Comparison of ENCODE assay signal across 20 cellular contexts in the genomic region with DNA sequence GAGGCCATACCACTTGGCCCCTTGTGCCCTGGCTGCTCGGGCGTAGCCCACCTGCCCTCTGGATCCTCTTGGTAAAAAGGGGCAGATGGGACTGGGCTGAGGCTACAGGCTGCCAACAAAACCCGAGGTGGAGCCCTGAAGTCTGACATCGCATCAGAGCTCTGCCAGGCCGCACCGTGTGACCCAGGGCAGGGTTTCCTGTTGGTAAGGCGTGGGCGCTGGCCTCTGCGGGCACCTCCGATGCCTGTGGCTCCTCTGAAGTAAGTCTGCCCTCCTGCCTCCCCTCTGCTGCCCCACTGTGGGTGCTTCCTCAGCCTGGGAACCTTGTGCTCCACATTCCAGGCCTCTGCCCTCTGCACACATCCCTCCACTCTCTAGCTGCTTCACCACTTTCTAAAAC. TPM values are rescaled to one million over a fixed set of nuclear protein-coding genes. Genes with fewer than 3 reads are reported as not detected.
A peak's percentile ranks its signal among the peaks of the same experiment; 100 is the strongest.
DNase-seq lines count a peak whose midpoint lies in the region; ATAC-seq, FAIRE-seq and TF ChIP-seq lines count a peak whose summit lies in the region.
"Had no signal": no experiment of that assay in that cellular context is flagged by ENCODE, and none has a peak within 500 bp of the region (broad histone marks: within the 10 kb centered on the region; RNA-seq: fewer than 3 reads in every experiment).

No MANE protein-coding gene starts in this region.

- no peak overlapping the region for H3K4me2 ChIP-seq in IMR-90 (ENCODE audit: low read depth, low read length)
- H3K4me2 ChIP-seq in H1 (ENCODE audit: insufficient read depth in 1 of 2, low read depth in 2 of 2, low read length in 2 of 2), result no peak overlapping the region
- H3K4me2 ChIP-seq: PC-9 had no signal

- BruUV-seq in IMR-90 (replicated peaks; lab: Mats Ljungman, UMichigan), result no TSS peak

- ATAC-seq in IMR-90 (ENCODE audit: low read depth) (no peak), HG03439 (IDR thresholded peaks at IDR 0.05; ENCODE audit: unreplicated experiment) (no peak)

- no peak overlapping the region for H2BK120ac ChIP-seq in IMR-90 (ENCODE audit: low read depth, low read length)
- no peak overlapping the region for H2BK120ac ChIP-seq in H1 (replicated peaks; ENCODE audit: low read depth, low read length)

- no peak for TF ChIP-seq CTCF in right atrium auricular region (IDR thresholded peaks at IDR 0.05)
- TF ChIP-seq CTCF in IMR-90 (conservative IDR thresholded peaks at IDR 0.05; ENCODE audit: low read depth, low read length), result no peak
- no peak for TF ChIP-seq CTCF in H1 (IDR thresholded peaks at IDR 0.05; ENCODE audit: control extremely low read depth in 1 of 3, insufficient read depth in 1 of 3, low read depth in 1 of 3, low read length in 3 of 3)
- no peak for TF ChIP-seq CTCF in sigmoid colon (IDR thresholded peaks at IDR 0.05)

- H2BK12ac ChIP-seq in H1 (ENCODE audit: low read depth, low read length), result no peak overlapping the region

- H4K5ac ChIP-seq in IMR-90 (ENCODE audit: low read depth, low read length) (no peak overlapping the region), H1 (ENCODE audit: insufficient read length, low read depth, low read length) (no peak overlapping the region)

- H4K91ac ChIP-seq in IMR-90 (ENCODE audit: insufficient read depth, low read depth, low read length) (no peak overlapping the region), H1 (replicated peaks; ENCODE audit: insufficient read length, low read length) (no peak overlapping the region)

- H3K4me3 ChIP-seq in right atrium auricular region (no peak overlapping the region), IMR-90 (ENCODE audit: insufficient read depth, low read depth, low read length) (no peak overlapping the region), H1 (ENCODE audit: extremely low read depth in 1 of 4, insufficient read depth in 2 of 4, low read depth in 3 of 4, low read length in 4 of 4) (no peak overlapping the region), sigmoid colon (no peak overlapping the region)
- H3K4me3 ChIP-seq: PC-9 had no signal

- H3K36me3 ChIP-seq in right atrium auricular region (no peaks in the 10 kb centered on the region), IMR-90 (ENCODE audit: control insufficient read depth, insufficient read depth, low read length) (no peaks in the 10 kb centered on the region), H1 (ENCODE audit: control insufficient read depth in 2 of 4, insufficient read depth in 4 of 4, low read length in 3 of 4) (peaks cover 0 to 6% (median 0%) of the 10 kb centered on the region in 4 experiments; a peak in 4 of 8 replicates), sigmoid colon (no peaks in the 10 kb centered on the region)

- POLR2A ChIA-PET in IMR-90 (lab: Charles Lee; ENCODE audit: unreplicated experiment), result no interaction called here
- POLR2A ChIA-PET in H1 (lab: Charles Lee; ENCODE audit: partially characterized antibody), result interaction anchor here (1.3 kb wide), 1 partner anchor 11 kb away, joined by 3 read pairs; no protein-coding TSS in a partner anchor

- H2AFZ ChIP-seq in IMR-90 (replicated peaks; ENCODE audit: low read length, poor library complexity) (peak overlapping the region; percentile 32), H1 (ENCODE audit: low read length) (no peak overlapping the region)
- H2AFZ ChIP-seq: PC-9 had no signal

- H3K23me2 ChIP-seq in H1 (ENCODE audit: low read depth, low read length), result no peaks in the 10 kb centered on the region

- TF ChIP-seq EP300 in H1 (IDR thresholded peaks at IDR 0.05; ENCODE audit: borderline replicate concordance in 1 of 2, low read depth in 2 of 2, low read length in 2 of 2) (no peak), sigmoid colon (IDR thresholded peaks at IDR 0.05) (no peak)

- no peak overlapping the region for H3K23ac ChIP-seq in IMR-90 (ENCODE audit: low read depth, low read length)
- H3K23ac ChIP-seq in H1 (ENCODE audit: insufficient read length), result no peak overlapping the region

- CTCF ChIA-PET in IMR-90 (lab: Yijun Ruan, JAX), result no interaction called here
- CTCF ChIA-PET in H1 (lab: Charles Lee; ENCODE audit: partially characterized antibody), result interaction anchor here (1.0 kb wide), 1 partner anchor 26 kb away, joined by 4 read pairs; no protein-coding TSS in a partner anchor

- H4K20me1 ChIP-seq in IMR-90 (ENCODE audit: insufficient read depth, low read length) (no peaks in the 10 kb centered on the region), H1 (replicated peaks in 1 of 2; ENCODE audit: control insufficient read depth in 1 of 2, insufficient read depth in 2 of 2, low read length in 2 of 2) (peaks cover 0 to 4% of the 10 kb centered on the region in 2 experiments)

- H3K9me3 ChIP-seq in right atrium auricular region, result no peaks in the 10 kb centered on the region
- no peaks in the 10 kb centered on the region for H3K9me3 ChIP-seq in IMR-90 (ENCODE audit: control insufficient read depth, insufficient read depth, low read length)
- no peaks in the 10 kb centered on the region for H3K9me3 ChIP-seq in H1 (ENCODE audit: insufficient read depth in 2 of 2, low read depth in 1 of 2, low read length in 1 of 2)
- no peaks in the 10 kb centered on the region for H3K9me3 ChIP-seq in sigmoid colon

- no peak overlapping the region for H3K4ac ChIP-seq in IMR-90 (ENCODE audit: low read depth, low read length)
- no peak overlapping the region for H3K4ac ChIP-seq in H1 (replicated peaks; ENCODE audit: insufficient read length, low read depth, low read length)

- H3K56ac ChIP-seq in IMR-90 (ENCODE audit: extremely low read depth, insufficient read depth, low read length) (no peak overlapping the region), H1 (replicated peaks; ENCODE audit: insufficient read length, low read depth, low read length) (no peak overlapping the region)

- no peak overlapping the region for H2AK9ac ChIP-seq in IMR-90 (replicated peaks; ENCODE audit: low read depth, low read length, poor library complexity)

- intact Hi-C loops in cardiac septum (cut with DNase I), result no loop called here
- intact Hi-C loops in IMR-90 (cut with micrococcal nuclease), result no loop called here
- intact Hi-C loops in sigmoid colon (cut with DNase I), result no loop called here

- in situ Hi-C loops in IMR-90 (cut with MboI; ENCODE audit: low sequenced_read_pairs), result no loop called here

- H2BK15ac ChIP-seq in IMR-90 (ENCODE audit: low read depth, low read length), result no peak overlapping the region
- no peak overlapping the region for H2BK15ac ChIP-seq in H1 (ENCODE audit: low read length)

- H2AK5ac ChIP-seq in IMR-90 (ENCODE audit: low read depth, low read length) (no peak overlapping the region), H1 (ENCODE audit: low read depth, low read length) (no peak overlapping the region)

- H3K79me2 ChIP-seq in H1 (ENCODE audit: control insufficient read depth in 1 of 2, insufficient read depth in 2 of 2, low read length in 2 of 2), result 0 out of 4 replicates have a peak, but pooled peaks cover 0 to 3% of the 10 kb centered on the region in 2 experiments

- H4K8ac ChIP-seq in IMR-90 (ENCODE audit: low read depth in 2 of 2, low read length in 2 of 2), result no peak overlapping the region
- peak overlapping the region; percentile 32; the same call in 1 of the 2 replicates for H4K8ac ChIP-seq in H1 (ENCODE audit: extremely low read depth, insufficient read depth, low read length)

- H3K27ac ChIP-seq in right atrium auricular region (no peak overlapping the region), IMR-90 (ENCODE audit: insufficient read depth, low read length) (no peak overlapping the region), H1 (ENCODE audit: low read depth, low read length) (no peak overlapping the region), sigmoid colon (no peak overlapping the region)
- H3K27ac ChIP-seq: PC-9 had no signal

- FAIRE-seq in H1 (lab: Jason Lieb, UNC), result no peak
- FAIRE-seq: GM12892 had no signal

- H3K4me1 ChIP-seq in right atrium auricular region, result no peaks in the 10 kb centered on the region
- no peaks in the 10 kb centered on the region for H3K4me1 ChIP-seq in IMR-90 (ENCODE audit: control insufficient read depth, insufficient read depth, low read length)
- peaks cover 1 to 7% (median 2%) of the 10 kb centered on the region in 4 experiments; a peak in 4 of 7 replicates for H3K4me1 ChIP-seq in H1 (replicated peaks in 1 of 4; ENCODE audit: control insufficient read depth in 3 of 4, insufficient read depth in 4 of 4, low read length in 3 of 4)
- no peaks in the 10 kb centered on the region for H3K4me1 ChIP-seq in sigmoid colon

- H2BK20ac ChIP-seq in IMR-90 (ENCODE audit: low read depth, low read length) (no peak overlapping the region), H1 (ENCODE audit: low read length) (no peak overlapping the region)

- H3K79me1 ChIP-seq in IMR-90 (ENCODE audit: low read depth in 1 of 2, low read length in 2 of 2), result no peaks in the 10 kb centered on the region
- H3K79me1 ChIP-seq in H1 (ENCODE audit: low read depth, low read length), result 0 out of 2 replicates have a peak, but pooled peaks cover 3% of the 10 kb centered on the region

- H3K18ac ChIP-seq in IMR-90 (ENCODE audit: low read depth, low read length) (no peak overlapping the region), H1 (ENCODE audit: extremely low read depth, low read length) (no peak overlapping the region)

- dilution Hi-C loops in IMR-90 (cut with HindIII; ENCODE audit: low sequenced_read_pairs, unreplicated experiment), result no loop called here

- no peaks in the 10 kb centered on the region for H3K27me3 ChIP-seq in right atrium auricular region
- H3K27me3 ChIP-seq in IMR-90 (ENCODE audit: control insufficient read depth, insufficient read depth, low read length), result peaks cover 2% of the 10 kb centered on the region
- no peaks in the 10 kb centered on the region for H3K27me3 ChIP-seq in H1 (replicated peaks in 1 of 4; ENCODE audit: control insufficient read depth in 3 of 4, extremely low read depth in 1 of 4, insufficient read depth in 3 of 4, low read length in 3 of 4)
- no peaks in the 10 kb centered on the region for H3K27me3 ChIP-seq in sigmoid colon

- TF ChIP-seq POLR2A in IMR-90 (IDR thresholded peaks at IDR 0.05; ENCODE audit: low read depth, low read length) (no peak), H1 (IDR thresholded peaks at IDR 0.05; ENCODE audit: control extremely low read depth in 1 of 2, low read depth in 2 of 2, low read length in 2 of 2) (no peak), sigmoid colon (IDR thresholded peaks at IDR 0.05) (no peak)

- H3K14ac ChIP-seq in IMR-90 (replicated peaks; ENCODE audit: low read depth, low read length) (no peak overlapping the region), H1 (ENCODE audit: insufficient read length) (no peak overlapping the region)

- no peak overlapping the region for H3K9ac ChIP-seq in IMR-90 (ENCODE audit: low read depth, low read length)
- H3K9ac ChIP-seq in H1 (replicated peaks in 1 of 4; ENCODE audit: extremely low read depth in 1 of 4, low read depth in 3 of 4, low read length in 3 of 4), result no peak overlapping the region

- peak; percentile 35 for DNase-seq in cardiac septum (ENCODE audit: low spot score)
- no peak for DNase-seq in right atrium auricular region (ENCODE audit: low spot score)
- DNase-seq in IMR-90, result no peak
- no peak for DNase-seq in H1 (ENCODE audit: low read depth in 1 of 2, low spot score in 2 of 2)
- peak; percentile 50 for DNase-seq in sigmoid colon
- no peak for DNase-seq in UCSD-AML1 (lab: John Stamatoyannopoulos, UW; ENCODE audit: unreplicated experiment)
- no peak for DNase-seq in nucleus accumbens (lab: John Stamatoyannopoulos, UW)
- DNase-seq: ACHN, AML-193, COR-L47, GOT3, Karpas-422, MM.1S, NCI-H1092 treated with DMSO at 0.1 percent for 48 hours, NCI-H2081 treated with DMSO at 0.1 percent for 48 hours, NCI-H510A treated with DMSO at 0.1 percent for 48 hours, PC-9 had no signal

- H2BK5ac ChIP-seq in IMR-90 (ENCODE audit: low read depth, low read length, poor library complexity, severe bottlenecking) (no peak overlapping the region), H1 (ENCODE audit: low read depth, low read length) (no peak overlapping the region)

- H3K9me1 ChIP-seq in IMR-90 (ENCODE audit: insufficient read depth, low read length), result no peaks in the 10 kb centered on the region

- WGBS in IMR-90 (ENCODE audit: extremely low coverage in 2 of 2, insufficient read length in 1 of 2), 2 experiments, result 86% methylated on average over 10 of the region's 10 CpGs; no CpG with 5 or more reads in 1 of the 2 experiments
- 93% methylated on average over 10 of the region's 10 CpGs; no CpG with 5 or more reads in 1 of the 2 experiments for WGBS in H1 (ENCODE audit: extremely low coverage in 1 of 2, insufficient coverage in 1 of 2, insufficient read length in 1 of 2, insufficient replicate concordance in 2 of 2, low coverage in 1 of 2, low lambda C conversion rate in 2 of 2, missing lambda C conversion rate in 1 of 2), 2 experiments
- WGBS in sigmoid colon, 2 donors, result 81 to 83% methylated on average over 10 of the region's 10 CpGs

- no peak for TF ChIP-seq RAD21 in IMR-90 (IDR thresholded peaks at IDR 0.05; ENCODE audit: low read length)
- TF ChIP-seq RAD21 in H1 (IDR thresholded peaks at IDR 0.05 in 1 of 2, conservative IDR thresholded peaks at IDR 0.05 in 1 of 2; ENCODE audit: low read depth in 2 of 2, low read length in 2 of 2), result no peak

RNA-seq across cellular contexts. Expression of gene CHDH, which starts 8.9 kb away (rescaled TPM):
- total RNA-seq in cardiac septum, result 0.92 TPM
- 1 to 10 TPM; 2.2 to 10.0 TPM for total RNA-seq in right atrium auricular region
- under 0.01 and 0.28 TPM in 2 replicates for total RNA-seq in IMR-90 (2012; rRNA removed)
- polyA plus RNA-seq in IMR-90 (2012; rRNA removed), result 0.07 and 0.19 TPM in 2 replicates
- polyA plus RNA-seq in IMR-90 (2012; cell fraction: cytosol; rRNA removed), result 0.02 and 0.08 TPM in 2 replicates
- 0.23 and 0.29 TPM in 2 replicates for polyA plus RNA-seq in IMR-90 (2012; cell fraction: nucleus; rRNA removed; ENCODE audit: low replicate concordance)
- 8.9 and 10.3 TPM in 2 replicates for total RNA-seq in H1 (2021; fragmentation: NEBNext Ultra II Directional; extraction: Animal tissue kit (Norgen Biotek cat#: 25700))
- polyA plus RNA-seq in H1 (2011; rRNA removed), result 4.9 and 7.3 TPM in 2 replicates
- 5.5 TPM for polyA plus RNA-seq in H1 (2011; cell fraction: cytosol; rRNA removed)
- polyA plus RNA-seq in H1 (2011; cell fraction: nucleus; rRNA removed), result 10.1 TPM
- polyA plus RNA-seq in H1 (2012, experiment 1 of 2), result 7.7 to 9.2 TPM (median 8.3 TPM) in 4 replicates
- polyA plus RNA-seq in H1 (2012, experiment 2 of 2), result 2.2 TPM
- polyA plus RNA-seq in H1 (2013, experiment 1 of 2), result 3.4 TPM
- 3.0 TPM for polyA plus RNA-seq in H1 (2013, experiment 2 of 2)
- 6.6 and 8.2 TPM in 2 replicates for polyA minus RNA-seq in H1 (2011; rRNA and poly(A)+ RNA removed)
- 7.0 TPM for polyA minus RNA-seq in H1 (2011; cell fraction: cytosol; rRNA and poly(A)+ RNA removed)
- 7.1 TPM for polyA minus RNA-seq in H1 (2011; cell fraction: nucleus; rRNA and poly(A)+ RNA removed)
- total RNA-seq in sigmoid colon, result 1 to 10 TPM; 1.1 to 1.8 (median 1.7) TPM
- polyA plus RNA-seq in sigmoid colon, result 1 to 10 TPM; 5.4 to 9.5 (median 6.8) TPM
- total RNA-seq: PC-9 had no signal
- polyA plus RNA-seq: CD14-positive monocyte had no signal

RNA-seq across cellular contexts. Expression of gene IL17RB, which starts 9.0 kb away (rescaled TPM):
- total RNA-seq in cardiac septum (0.08 TPM), right atrium auricular region (1 to 10 TPM in 1 of 2 donors, under 1 TPM in 1; 0.83 to 1.1 TPM), IMR-90 (2012; rRNA removed) (under 0.01 TPM in 1 of 2 replicates, not detected in the other), sigmoid colon (1 to 10 TPM; 1.1 to 2.8 (median 1.7) TPM)
- polyA plus RNA-seq in IMR-90 (2012; rRNA removed) (0.09 TPM in 1 of 2 replicates, not detected in the other), H1 (2011; rRNA removed) (13.3 and 24.6 TPM in 2 replicates), sigmoid colon (1 to 10 TPM; 1.2 to 9.0 (median 2.8) TPM)
- polyA plus RNA-seq in IMR-90 (2012; cell fraction: cytosol; rRNA removed), result 0.03 TPM in 1 of 2 replicates, not detected in the other
- 0.12 and 0.25 TPM in 2 replicates for polyA plus RNA-seq in IMR-90 (2012; cell fraction: nucleus; rRNA removed; ENCODE audit: low replicate concordance)
- total RNA-seq in H1 (2021; fragmentation: NEBNext Ultra II Directional; extraction: Animal tissue kit (Norgen Biotek cat#: 25700)), result 6.9 and 7.0 TPM in 2 replicates
- 18.2 TPM for polyA plus RNA-seq in H1 (2011; cell fraction: cytosol; rRNA removed)
- polyA plus RNA-seq in H1 (2011; cell fraction: nucleus; rRNA removed), result 37.5 TPM
- 10.2 to 14.6 TPM (median 13.4 TPM) in 4 replicates for polyA plus RNA-seq in H1 (2012, experiment 1 of 2)
- 2.8 TPM for polyA plus RNA-seq in H1 (2012, experiment 2 of 2)
- 7.9 TPM for polyA plus RNA-seq in H1 (2013, experiment 1 of 2)
- polyA plus RNA-seq in H1 (2013, experiment 2 of 2), result 7.8 TPM
- polyA minus RNA-seq in H1 (2011; rRNA and poly(A)+ RNA removed), result 10.2 and 22.3 TPM in 2 replicates
- 4.8 TPM for polyA minus RNA-seq in H1 (2011; cell fraction: cytosol; rRNA and poly(A)+ RNA removed)
- polyA minus RNA-seq in H1 (2011; cell fraction: nucleus; rRNA and poly(A)+ RNA removed), result 9.0 TPM
- total RNA-seq: PC-9 had no signal

RNA-seq across cellular contexts. Expression of gene ACTR8, which starts 44.6 kb away (rescaled TPM):
- total RNA-seq in cardiac septum (33.1 TPM), right atrium auricular region (10 to 100 TPM; 23.7 to 24.3 TPM), IMR-90 (2012; rRNA removed) (31.4 and 35.8 TPM in 2 replicates), sigmoid colon (10 to 100 TPM; 18.5 to 30.7 (median 20.4) TPM)
- polyA plus RNA-seq in IMR-90 (2012; rRNA removed) (14.5 and 20.3 TPM in 2 replicates), H1 (2011; rRNA removed) (5.9 and 8.3 TPM in 2 replicates), sigmoid colon (10 to 100 TPM in 2 of 3 donors, 1 to 10 TPM in 1; 9.0 to 15.3 (median 12.9) TPM)
- polyA plus RNA-seq in IMR-90 (2012; cell fraction: cytosol; rRNA removed), result 4.6 and 6.5 TPM in 2 replicates
- 7.6 and 24.1 TPM in 2 replicates for polyA plus RNA-seq in IMR-90 (2012; cell fraction: nucleus; rRNA removed; ENCODE audit: low replicate concordance)
- total RNA-seq in H1 (2021; fragmentation: NEBNext Ultra II Directional; extraction: Animal tissue kit (Norgen Biotek cat#: 25700)), result 25.4 and 26.9 TPM in 2 replicates
- 11.9 TPM for polyA plus RNA-seq in H1 (2011; cell fraction: cytosol; rRNA removed)
- polyA plus RNA-seq in H1 (2011; cell fraction: nucleus; rRNA removed), result 13.1 TPM
- polyA plus RNA-seq in H1 (2012, experiment 1 of 2), result 16.9 to 21.6 TPM (median 18.6 TPM) in 4 replicates
- 3.1 TPM for polyA plus RNA-seq in H1 (2012, experiment 2 of 2)
- polyA plus RNA-seq in H1 (2013, experiment 1 of 2), result 10.5 TPM
- polyA plus RNA-seq in H1 (2013, experiment 2 of 2), result 10.4 TPM
- 22.6 and 26.5 TPM in 2 replicates for polyA minus RNA-seq in H1 (2011; rRNA and poly(A)+ RNA removed)
- 18.3 TPM for polyA minus RNA-seq in H1 (2011; cell fraction: cytosol; rRNA and poly(A)+ RNA removed)
- polyA minus RNA-seq in H1 (2011; cell fraction: nucleus; rRNA and poly(A)+ RNA removed), result 19.4 TPM

RNA-seq across cellular contexts. Expression of gene SELENOK, which starts 54.3 kb away (rescaled TPM):
- 89.3 TPM for total RNA-seq in cardiac septum
- total RNA-seq in right atrium auricular region, result 10 to 100 TPM; 67.9 to 77.0 TPM
- 19.2 and 37.1 TPM in 2 replicates for total RNA-seq in IMR-90 (2012; rRNA removed)
- polyA plus RNA-seq in IMR-90 (2012; rRNA removed), result 35.5 and 36.2 TPM in 2 replicates
- 7.9 and 31.3 TPM in 2 replicates for polyA plus RNA-seq in IMR-90 (2012; cell fraction: cytosol; rRNA removed)
- 1.6 and 16.1 TPM in 2 replicates for polyA plus RNA-seq in IMR-90 (2012; cell fraction: nucleus; rRNA removed; ENCODE audit: low replicate concordance)
- 32.5 and 40.2 TPM in 2 replicates for total RNA-seq in H1 (2021; fragmentation: NEBNext Ultra II Directional; extraction: Animal tissue kit (Norgen Biotek cat#: 25700))
- 12.6 and 26.9 TPM in 2 replicates for polyA plus RNA-seq in H1 (2011; rRNA removed)
- polyA plus RNA-seq in H1 (2011; cell fraction: cytosol; rRNA removed), result 35.4 TPM
- polyA plus RNA-seq in H1 (2011; cell fraction: nucleus; rRNA removed), result 9.4 TPM
- polyA plus RNA-seq in H1 (2012, experiment 1 of 2), result 31.6 to 58.1 TPM (median 37.3 TPM) in 4 replicates
- polyA plus RNA-seq in H1 (2012, experiment 2 of 2), result 68.3 TPM
- 50.8 TPM for polyA plus RNA-seq in H1 (2013, experiment 1 of 2)
- polyA plus RNA-seq in H1 (2013, experiment 2 of 2), result 58.0 TPM
- 9.3 and 13.0 TPM in 2 replicates for polyA minus RNA-seq in H1 (2011; rRNA and poly(A)+ RNA removed)
- 7.3 TPM for polyA minus RNA-seq in H1 (2011; cell fraction: cytosol; rRNA and poly(A)+ RNA removed)
- 9.6 TPM for polyA minus RNA-seq in H1 (2011; cell fraction: nucleus; rRNA and poly(A)+ RNA removed)
- 100 to 1,000 TPM in 1 of 4 donors, 10 to 100 TPM in 3; 61.5 to 108 (median 77.7) TPM for total RNA-seq in sigmoid colon
- polyA plus RNA-seq in sigmoid colon, result 100 to 1,000 TPM in 2 of 3 donors, 10 to 100 TPM in 1; 57.2 to 173 (median 151) TPM

Comparison
In these comparisons a context has a peak if more than half of its experiments do, and no peak if none do; other contexts are left out.
1. DNase-seq: peak in cardiac septum (single experiment) and sigmoid colon (single experiment); none in right atrium auricular region (single experiment), IMR-90 (single experiment), H1 (0 of 2), UCSD-AML1 (single experiment) and nucleus accumbens (0 of 56).